Comparison of ENCODE assay signal across 34 cellular contexts in genomic region chr22:20135846-20136602, GRCh38. TPM values are rescaled to one million over a fixed set of nuclear protein-coding genes. Genes with fewer than 3 reads are reported as not detected.
DNase-seq lines count a peak whose midpoint lies in the region; ATAC-seq and TF ChIP-seq lines count a peak whose summit lies in the region.
"Had no signal": no experiment of that assay in that cellular context is flagged by ENCODE, and none has a peak within 500 bp of the region (broad histone marks: within the 10 kb centered on the region; RNA-seq: fewer than 3 reads in every experiment).

No MANE protein-coding gene starts in this region.

- H3K9ac ChIP-seq in mesenchymal stem cell (ENCODE audit: low read length), result no peak overlapping the region
- H3K9ac ChIP-seq: KMS-11 had no signal

- peaks cover 0 to 70% of the 10 kb centered on the region in 2 donors for H3K4me1 ChIP-seq in right atrium auricular region
- peaks cover 58% of the 10 kb centered on the region for H3K4me1 ChIP-seq in mesenchymal stem cell (ENCODE audit: control insufficient read depth, insufficient read depth, low read depth, low read length)
- H3K4me1 ChIP-seq: foreskin keratinocyte, HAP-1 had no signal

- no peak for DNase-seq in right atrium auricular region (ENCODE audit: low spot score)
- no peak for DNase-seq in left cardiac atrium
- DNase-seq in activated T-helper 1 cell treated with anti-CD3 and anti-CD28 coated beads, Interleukin-12 subunit alpha, Interleukin-12 subunit beta, Interleukin-2, Interleukin-4 antibody, amounts not matched to agents 30 ng/mL and 10 ng/mL and 1 ng/mL, durations not matched to agents 14 hours and 24 hours and 36 hours (ENCODE audit: low spot score), result no peak
- DNase-seq in mesenchymal stem cell, result no peak
- DNase-seq in activated naive CD4-positive, alpha-beta T cell treated with anti-CD3 and anti-CD28 coated beads for 36 hours, result no peak
- no peak for DNase-seq in NCI-H1436 treated with DMSO at 0.1 percent for 48 hours (lab: John Stamatoyannopoulos, UW)
- DNase-seq in NCI-H1092 treated with DMSO at 0.1 percent for 48 hours (lab: John Stamatoyannopoulos, UW), result no peak
- no peak for DNase-seq in glutamatergic neuron
- DNase-seq: activated CD4-positive, alpha-beta T cell treated with anti-CD3 and anti-CD28 coated beads, Interleukin-2, amount 50 U/mL, for 1 hour; activated naive CD4-positive, alpha-beta T cell; activated T-cell treated with anti-CD3 and anti-CD28 coated beads, Interleukin-2, amount 50 U/mL, for 48 hours; AML-193; colonic mucosa; DMS53; effector memory CD4-positive, alpha-beta T cell; foreskin keratinocyte; GF-D8; hippocampal formation; left colon; mesendoderm; MM.1S; NCI-H1436; NCI-H2107; NCI-H446 treated with DMSO at 0.1 percent for 48 hours; stimulated activated CD4-positive, alpha-beta T cell treated with anti-CD3 and anti-CD28 coated beads, Interleukin-4, amount 100 ng/mL, for 4 hours; stimulated activated naive CD4-positive, alpha-beta T cell treated with Interleukin-2 at 50 U/mL for 16 hours had no signal

- no peaks in the 10 kb centered on the region for H3K36me3 Mint-ChIP-seq in activated T-helper 1 cell treated with anti-CD3 and anti-CD28 coated beads, Interleukin-12 subunit alpha, Interleukin-12 subunit beta, Interleukin-2, Interleukin-4 antibody, amounts not matched to agents 30 ng/mL and 10 ng/mL and 1 ng/mL, durations not matched to agents 14 hours and 24 hours and 36 hours (ENCODE audit: low read depth)
- H3K36me3 Mint-ChIP-seq in activated naive CD4-positive, alpha-beta T cell treated with anti-CD3 and anti-CD28 coated beads for 36 hours (ENCODE audit: low read depth), result no peaks in the 10 kb centered on the region
- no peaks in the 10 kb centered on the region for H3K36me3 Mint-ChIP-seq in glutamatergic neuron (ENCODE audit: unreplicated experiment)

- H3K14ac ChIP-seq in mesenchymal stem cell (ENCODE audit: low read length in 2 of 2), result no peak overlapping the region

- no peak overlapping the region for H2BK15ac ChIP-seq in mesenchymal stem cell (ENCODE audit: low read depth, poor library complexity, severe bottlenecking)

- H3K27ac ChIP-seq in right atrium auricular region (peak overlapping the region; percentile 49 to 69), mesenchymal stem cell (ENCODE audit: low read length, poor library complexity, severe bottlenecking) (no peak overlapping the region)
- H3K27ac ChIP-seq: A549, colonic mucosa, foreskin keratinocyte, KMS-11, thoracic aorta, vagina had no signal

- no peak overlapping the region for H3K4me3 Mint-ChIP-seq in activated T-helper 1 cell treated with anti-CD3 and anti-CD28 coated beads, Interleukin-12 subunit alpha, Interleukin-12 subunit beta, Interleukin-2, Interleukin-4 antibody, amounts not matched to agents 30 ng/mL and 10 ng/mL and 1 ng/mL, durations not matched to agents 14 hours and 24 hours and 36 hours
- no peak overlapping the region for H3K4me3 Mint-ChIP-seq in activated naive CD4-positive, alpha-beta T cell treated with anti-CD3 and anti-CD28 coated beads for 36 hours
- H3K4me3 Mint-ChIP-seq in glutamatergic neuron (ENCODE audit: unreplicated experiment), result no peak overlapping the region

- H3K27me3 ChIP-seq in right atrium auricular region (no peaks in the 10 kb centered on the region), mesenchymal stem cell (ENCODE audit: control insufficient read depth in 1 of 2, insufficient read depth in 1 of 2, low read length in 2 of 2) (no peaks in the 10 kb centered on the region)
- H3K27me3 ChIP-seq: colonic mucosa, esophagus muscularis mucosa, foreskin keratinocyte, vagina had no signal

- no peak overlapping the region for H3K4me3 ChIP-seq in right atrium auricular region
- no peak overlapping the region for H3K4me3 ChIP-seq in mesenchymal stem cell (ENCODE audit: insufficient read depth in 1 of 2, low read depth in 1 of 2, low read length in 2 of 2)
- H3K4me3 ChIP-seq: A549, colonic mucosa, esophagus muscularis mucosa, HAP-1, thoracic aorta, vagina had no signal

- H3K4me1 Mint-ChIP-seq in activated T-helper 1 cell treated with anti-CD3 and anti-CD28 coated beads, Interleukin-12 subunit alpha, Interleukin-12 subunit beta, Interleukin-2, Interleukin-4 antibody, amounts not matched to agents 30 ng/mL and 10 ng/mL and 1 ng/mL, durations not matched to agents 14 hours and 24 hours and 36 hours (ENCODE audit: low read depth), result peaks cover 10% of the 10 kb centered on the region
- peaks cover 18% of the 10 kb centered on the region for H3K4me1 Mint-ChIP-seq in activated naive CD4-positive, alpha-beta T cell treated with anti-CD3 and anti-CD28 coated beads for 36 hours (ENCODE audit: low read depth)
- H3K4me1 Mint-ChIP-seq in glutamatergic neuron (ENCODE audit: low read depth, unreplicated experiment), result peaks cover 4% of the 10 kb centered on the region

- H2BK12ac ChIP-seq in mesenchymal stem cell (ENCODE audit: low read length in 2 of 2), result no peak overlapping the region

- H3K9me3 Mint-ChIP-seq in activated T-helper 1 cell treated with anti-CD3 and anti-CD28 coated beads, Interleukin-12 subunit alpha, Interleukin-12 subunit beta, Interleukin-2, Interleukin-4 antibody, amounts not matched to agents 30 ng/mL and 10 ng/mL and 1 ng/mL, durations not matched to agents 14 hours and 24 hours and 36 hours, result no peaks in the 10 kb centered on the region
- no peaks in the 10 kb centered on the region for H3K9me3 Mint-ChIP-seq in activated naive CD4-positive, alpha-beta T cell treated with anti-CD3 and anti-CD28 coated beads for 36 hours
- H3K9me3 Mint-ChIP-seq in glutamatergic neuron (ENCODE audit: unreplicated experiment), result no peaks in the 10 kb centered on the region

- no peaks in the 10 kb centered on the region for H3K9me3 ChIP-seq in right atrium auricular region
- no peaks in the 10 kb centered on the region for H3K9me3 ChIP-seq in mesenchymal stem cell (ENCODE audit: control insufficient read depth, low read length)
- H3K9me3 ChIP-seq: A549, colonic mucosa, esophagus muscularis mucosa, HAP-1, thoracic aorta, vagina had no signal

- H3K79me1 ChIP-seq in mesenchymal stem cell (replicated peaks; ENCODE audit: low read length, poor library complexity, severe bottlenecking), result peaks cover 43% of the 10 kb centered on the region

- no peak overlapping the region for H3K4ac ChIP-seq in mesenchymal stem cell (ENCODE audit: low read depth in 1 of 2, low read length in 2 of 2)

- TF ChIP-seq CTCF in right atrium auricular region (IDR thresholded peaks at IDR 0.05) (no peak), glutamatergic neuron (IDR thresholded peaks at IDR 0.05; ENCODE audit: partially characterized antibody, unreplicated experiment) (no peak)

- CTCF ChIA-PET in activated naive CD4-positive, alpha-beta T cell treated with anti-CD3 and anti-CD28 coated beads for 36 hours (lab: Charles Lee), result no interaction called here

- no peak overlapping the region for H2AK5ac ChIP-seq in mesenchymal stem cell (ENCODE audit: low read length, severe bottlenecking)

- ATAC-seq in left cardiac atrium, result no peak
- ATAC-seq: A549, foreskin keratinocyte, left colon, sciatic nerve had no signal

- no peak overlapping the region for H4K8ac ChIP-seq in mesenchymal stem cell (ENCODE audit: low read length)

- H3K18ac ChIP-seq in mesenchymal stem cell (ENCODE audit: low read depth in 1 of 2, low read length in 2 of 2), result no peak overlapping the region

- peak overlapping the region; percentile 16 for H3K27ac Mint-ChIP-seq in activated T-helper 1 cell treated with anti-CD3 and anti-CD28 coated beads, Interleukin-12 subunit alpha, Interleukin-12 subunit beta, Interleukin-2, Interleukin-4 antibody, amounts not matched to agents 30 ng/mL and 10 ng/mL and 1 ng/mL, durations not matched to agents 14 hours and 24 hours and 36 hours
- no peak overlapping the region for H3K27ac Mint-ChIP-seq in activated naive CD4-positive, alpha-beta T cell treated with anti-CD3 and anti-CD28 coated beads for 36 hours
- no peak overlapping the region for H3K27ac Mint-ChIP-seq in glutamatergic neuron (ENCODE audit: unreplicated experiment)
- H3K27ac Mint-ChIP-seq: progenitor cell of endocrine pancreas had no signal

- H3K27me3 Mint-ChIP-seq in activated T-helper 1 cell treated with anti-CD3 and anti-CD28 coated beads, Interleukin-12 subunit alpha, Interleukin-12 subunit beta, Interleukin-2, Interleukin-4 antibody, amounts not matched to agents 30 ng/mL and 10 ng/mL and 1 ng/mL, durations not matched to agents 14 hours and 24 hours and 36 hours (ENCODE audit: insufficient read depth), result no peaks in the 10 kb centered on the region
- no peaks in the 10 kb centered on the region for H3K27me3 Mint-ChIP-seq in activated naive CD4-positive, alpha-beta T cell treated with anti-CD3 and anti-CD28 coated beads for 36 hours (ENCODE audit: low read depth)
- peaks cover 5% of the 10 kb centered on the region for H3K27me3 Mint-ChIP-seq in glutamatergic neuron (ENCODE audit: unreplicated experiment)
- H3K27me3 Mint-ChIP-seq: progenitor cell of endocrine pancreas had no signal

- H3K4me2 ChIP-seq in mesenchymal stem cell (ENCODE audit: low read length, poor library complexity, severe bottlenecking), result no peak overlapping the region
- H3K4me2 ChIP-seq: A549, KMS-11 had no signal

- no peak overlapping the region for H2BK5ac ChIP-seq in mesenchymal stem cell (ENCODE audit: low read depth, low read length, poor library complexity, severe bottlenecking)

- 96% methylated on average over 22 of the region's 22 CpGs for WGBS in mesenchymal stem cell

- peaks cover 9% of the 10 kb centered on the region for H3K36me3 ChIP-seq in right atrium auricular region
- peaks cover 10 to 49% of the 10 kb centered on the region in 2 experiments for H3K36me3 ChIP-seq in mesenchymal stem cell (ENCODE audit: control insufficient read depth in 1 of 2, insufficient read depth in 2 of 2, low read depth in 1 of 2, low read length in 2 of 2)
- H3K36me3 ChIP-seq: colonic mucosa, HAP-1 had no signal

- H2AFZ ChIP-seq in mesenchymal stem cell (ENCODE audit: low read depth, low read length), result no peak overlapping the region

- intact Hi-C loops in left cardiac atrium (cut with DNase I), result no loop called here
- intact Hi-C loops in activated T-helper 1 cell treated with anti-CD3 and anti-CD28 coated beads, Interleukin-12 subunit alpha, Interleukin-12 subunit beta, Interleukin-2, Interleukin-4 antibody, amounts not matched to agents 30 ng/mL and 10 ng/mL and 1 ng/mL, durations not matched to agents 14 hours and 24 hours and 36 hours (cut with micrococcal nuclease), result no loop called here
- intact Hi-C loops in activated naive CD4-positive, alpha-beta T cell treated with anti-CD3 and anti-CD28 coated beads for 36 hours (cut with micrococcal nuclease), result no loop called here

- peak overlapping the region; percentile 63 for H4K91ac ChIP-seq in mesenchymal stem cell (ENCODE audit: low read length)

- H3K23ac ChIP-seq in mesenchymal stem cell (ENCODE audit: low read length in 2 of 2), result peak overlapping the region in 1 of 2 experiments; percentile 19

- H2BK120ac ChIP-seq in mesenchymal stem cell (ENCODE audit: low read depth, low read length), result no peak overlapping the region

RNA-seq across cellular contexts. Expression of gene ZDHHC8, which starts 4.4 kb away (rescaled TPM):
- 10 to 100 TPM; 13.5 to 16.6 TPM for total RNA-seq in right atrium auricular region
- total RNA-seq in left cardiac atrium, result 10 to 100 TPM; 48.3 to 48.9 TPM
- 83.9 and 92.3 TPM in 2 replicates for total RNA-seq in activated T-helper 1 cell treated with anti-CD3 and anti-CD28 coated beads, Interleukin-12 subunit alpha, Interleukin-12 subunit beta, Interleukin-2, Interleukin-4 antibody, amounts not matched to agents 30 ng/mL and 10 ng/mL and 1 ng/mL, durations not matched to agents 14 hours and 24 hours and 36 hours
- 53.0 TPM for polyA plus RNA-seq in mesenchymal stem cell (2013, experiment 1 of 2)
- 50.1 TPM for polyA plus RNA-seq in mesenchymal stem cell (2013, experiment 2 of 2)
- 10 to 100 TPM; 26.4 to 31.3 TPM for total RNA-seq in activated naive CD4-positive, alpha-beta T cell treated with anti-CD3 and anti-CD28 coated beads for 36 hours
- 119 TPM for total RNA-seq in glutamatergic neuron (ENCODE audit: unreplicated experiment)

RNA-seq across cellular contexts. Expression of gene CCDC188, which starts 14.8 kb away (rescaled TPM):
- total RNA-seq in right atrium auricular region, result under 1 TPM in 1 of 2 donors, not detected in 1; 0.43 TPM
- under 1 TPM; 0.44 to 0.62 TPM for total RNA-seq in left cardiac atrium
- 0.26 TPM in 1 of 2 replicates, not detected in the other for total RNA-seq in activated T-helper 1 cell treated with anti-CD3 and anti-CD28 coated beads, Interleukin-12 subunit alpha, Interleukin-12 subunit beta, Interleukin-2, Interleukin-4 antibody, amounts not matched to agents 30 ng/mL and 10 ng/mL and 1 ng/mL, durations not matched to agents 14 hours and 24 hours and 36 hours
- polyA plus RNA-seq in mesenchymal stem cell (2013, experiment 1 of 2), result not detected
- polyA plus RNA-seq in mesenchymal stem cell (2013, experiment 2 of 2), result not detected
- not detected for total RNA-seq in activated naive CD4-positive, alpha-beta T cell treated with anti-CD3 and anti-CD28 coated beads for 36 hours
- 0.54 TPM for total RNA-seq in glutamatergic neuron (ENCODE audit: unreplicated experiment)
- total RNA-seq: foreskin keratinocyte, thoracic aorta, vagina had no signal
- polyA plus RNA-seq: A549, foreskin keratinocyte had no signal

RNA-seq across cellular contexts. Expression of gene TRMT2A, which starts 19.0 kb away (rescaled TPM):
- 10 to 100 TPM; 16.0 to 17.6 TPM for total RNA-seq in right atrium auricular region
- total RNA-seq in left cardiac atrium, result 10 to 100 TPM; 26.7 to 29.3 TPM
- total RNA-seq in activated T-helper 1 cell treated with anti-CD3 and anti-CD28 coated beads, Interleukin-12 subunit alpha, Interleukin-12 subunit beta, Interleukin-2, Interleukin-4 antibody, amounts not matched to agents 30 ng/mL and 10 ng/mL and 1 ng/mL, durations not matched to agents 14 hours and 24 hours and 36 hours, result 142 and 161 TPM in 2 replicates
- 20.4 TPM for polyA plus RNA-seq in mesenchymal stem cell (2013, experiment 1 of 2)
- polyA plus RNA-seq in mesenchymal stem cell (2013, experiment 2 of 2), result 22.5 TPM
- 10 to 100 TPM; 51.8 to 57.9 TPM for total RNA-seq in activated naive CD4-positive, alpha-beta T cell treated with anti-CD3 and anti-CD28 coated beads for 36 hours
- 62.1 TPM for total RNA-seq in glutamatergic neuron (ENCODE audit: unreplicated experiment)

RNA-seq across cellular contexts. Expression of gene RANBP1, which starts 20.1 kb away (rescaled TPM):
- total RNA-seq in right atrium auricular region (10 to 100 TPM; 63.6 to 96.5 TPM), left cardiac atrium (10 to 100 TPM; 38.3 to 50.4 TPM), glutamatergic neuron (ENCODE audit: unreplicated experiment) (144 TPM)
- 509 and 524 TPM in 2 replicates for total RNA-seq in activated T-helper 1 cell treated with anti-CD3 and anti-CD28 coated beads, Interleukin-12 subunit alpha, Interleukin-12 subunit beta, Interleukin-2, Interleukin-4 antibody, amounts not matched to agents 30 ng/mL and 10 ng/mL and 1 ng/mL, durations not matched to agents 14 hours and 24 hours and 36 hours
- polyA plus RNA-seq in mesenchymal stem cell (2013, experiment 1 of 2), result 126 TPM
- polyA plus RNA-seq in mesenchymal stem cell (2013, experiment 2 of 2), result 125 TPM
- 100 to 1,000 TPM; 445 to 455 TPM for total RNA-seq in activated naive CD4-positive, alpha-beta T cell treated with anti-CD3 and anti-CD28 coated beads for 36 hours

RNA-seq across cellular contexts. Expression of gene DGCR8, which starts 56.0 kb away (rescaled TPM):
- total RNA-seq in right atrium auricular region, result 10 to 100 TPM in 1 of 2 donors, 1 to 10 TPM in 1; 8.3 to 12.1 TPM
- total RNA-seq in left cardiac atrium, result 10 to 100 TPM; 13.3 to 19.9 TPM
- total RNA-seq in activated T-helper 1 cell treated with anti-CD3 and anti-CD28 coated beads, Interleukin-12 subunit alpha, Interleukin-12 subunit beta, Interleukin-2, Interleukin-4 antibody, amounts not matched to agents 30 ng/mL and 10 ng/mL and 1 ng/mL, durations not matched to agents 14 hours and 24 hours and 36 hours, result 79.3 and 81.0 TPM in 2 replicates
- 11.9 TPM for polyA plus RNA-seq in mesenchymal stem cell (2013, experiment 1 of 2)
- polyA plus RNA-seq in mesenchymal stem cell (2013, experiment 2 of 2), result 11.1 TPM
- 10 to 100 TPM; 29.8 to 36.5 TPM for total RNA-seq in activated naive CD4-positive, alpha-beta T cell treated with anti-CD3 and anti-CD28 coated beads for 36 hours
- total RNA-seq in glutamatergic neuron (ENCODE audit: unreplicated experiment), result 93.1 TPM
